32 cellular contexts compared by ENCODE assay signal in the genomic region with DNA sequence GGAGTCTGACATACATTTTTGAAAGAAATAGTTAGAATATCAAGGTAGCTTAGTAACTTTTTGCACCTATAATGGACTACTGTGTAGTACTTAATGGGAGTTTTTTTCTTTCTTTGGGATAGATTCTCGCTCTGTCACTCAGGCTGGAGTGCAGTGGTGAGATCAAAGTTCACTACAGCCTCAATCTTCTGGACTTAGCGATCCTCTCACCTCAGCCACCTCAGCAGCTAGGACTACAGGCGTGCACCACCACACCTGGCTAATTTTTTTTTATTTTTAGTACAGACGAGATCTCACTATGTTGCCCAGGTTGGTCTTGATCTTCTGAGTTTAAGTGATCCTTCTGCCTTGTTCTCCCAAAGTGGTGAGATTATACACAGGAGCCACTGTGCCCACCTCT.
"Had no signal": no experiment of that assay in that cellular context is flagged by ENCODE, and none has a peak within 500 bp of the region (broad histone marks: within the 10 kb centered on the region; RNA-seq: fewer than 3 reads in every experiment).

No MANE protein-coding gene starts in this region.

- H3K9me3 Mint-ChIP-seq: dendritic cell treated with granulocyte-macrophage colony-stimulating factor and Interleukin-4, amounts not matched to agents 40 ng/mL and 50 ng/mL, for 4 days; endodermal cell; memory B cell; naive thymus-derived CD8-positive, alpha-beta T cell; stimulated activated naive CD8-positive, alpha-beta T cell treated with anti-CD3 and anti-CD28 coated beads, Interleukin-15, amount 100 ng/mL, for 72 hours had no signal

- H3K27me3 Mint-ChIP-seq: dendritic cell treated with granulocyte-macrophage colony-stimulating factor and Interleukin-4, amounts not matched to agents 40 ng/mL and 50 ng/mL, for 4 days; memory B cell; naive thymus-derived CD8-positive, alpha-beta T cell; stimulated activated naive CD8-positive, alpha-beta T cell treated with anti-CD3 and anti-CD28 coated beads, Interleukin-15, amount 100 ng/mL, for 72 hours had no signal

- DNase-seq: colonic mucosa; effector CD8-positive, alpha-beta T cell; endodermal cell; foreskin fibroblast; heart left ventricle; kidney; left ventricle myocardium inferior; lower lobe of right lung; naive thymus-derived CD8-positive, alpha-beta T cell; nephron progenitor cell; nucleus accumbens; ovary; posterior cingulate gyrus; retina; right lobe of liver; stimulated activated CD4-positive, alpha-beta T cell treated with anti-CD3 and anti-CD28 coated beads, Interleukin-12 subunit alpha, Interleukin-12 subunit beta, amount 100 ng/mL, for 4 hours; stimulated activated CD4-positive, alpha-beta T cell treated with anti-CD3 and anti-CD28 coated beads, Interleukin-1b, Interleukin-23, amount 100 ng/mL, for 48 hours; stimulated activated CD4-positive, alpha-beta T cell treated with anti-CD3 and anti-CD28 coated beads, Interleukin-4, amount 100 ng/mL, for 1 hour; stimulated activated CD8-positive, alpha-beta memory T cell treated with anti-CD3 and anti-CD28 coated beads, Interleukin-4, amount 100 ng/mL, for 48 hours; stimulated activated naive CD4-positive, alpha-beta T cell; stimulated activated naive CD8-positive, alpha-beta T cell treated with anti-CD3 and anti-CD28 coated beads, Interleukin-15, amount 100 ng/mL, for 72 hours; transverse colon had no signal

- H3K4me2 ChIP-seq: hepatocyte, smooth muscle cell had no signal

- H3K36me3 ChIP-seq: colonic mucosa, ovary had no signal

- H3K9me3 ChIP-seq: colonic mucosa, gastroesophageal sphincter, heart left ventricle, left ventricle myocardium inferior, lower lobe of right lung, ovary, right lobe of liver, suprapubic skin, transverse colon, vagina had no signal

- H3K27ac ChIP-seq: colonic mucosa, epithelial cell of prostate, gastroesophageal sphincter, heart left ventricle, hepatocyte, left ventricle myocardium inferior, lower lobe of right lung, ovary, right lobe of liver, suprapubic skin, transverse colon, vagina had no signal

- H3K4me1 Mint-ChIP-seq: mesothelial cell of epicardium, nephron progenitor cell had no signal

- H2AFZ ChIP-seq: hepatocyte had no signal

- H3K4me3 ChIP-seq: colonic mucosa, gastroesophageal sphincter, heart left ventricle, hepatocyte, left ventricle myocardium inferior, lower lobe of right lung, ovary, right lobe of liver, smooth muscle cell, suprapubic skin, transverse colon, vagina had no signal

- H3K4me3 Mint-ChIP-seq: dendritic cell treated with granulocyte-macrophage colony-stimulating factor and Interleukin-4, amounts not matched to agents 40 ng/mL and 50 ng/mL, for 4 days; endodermal cell; memory B cell; mesothelial cell of epicardium; naive thymus-derived CD8-positive, alpha-beta T cell; nephron progenitor cell; stimulated activated naive CD8-positive, alpha-beta T cell treated with anti-CD3 and anti-CD28 coated beads, Interleukin-15, amount 100 ng/mL, for 72 hours had no signal

- H3K4me1 ChIP-seq: colonic mucosa, right lobe of liver, suprapubic skin had no signal

- H3K27ac Mint-ChIP-seq: dendritic cell treated with granulocyte-macrophage colony-stimulating factor and Interleukin-4, amounts not matched to agents 40 ng/mL and 50 ng/mL, for 4 days; endodermal cell; memory B cell; mesothelial cell of epicardium; nephron progenitor cell; stimulated activated naive CD8-positive, alpha-beta T cell treated with anti-CD3 and anti-CD28 coated beads, Interleukin-15, amount 100 ng/mL, for 72 hours had no signal

- H3K27me3 ChIP-seq: colonic mucosa, gastroesophageal sphincter, heart left ventricle, hepatocyte, ovary, right lobe of liver, suprapubic skin, transverse colon, vagina had no signal

- ATAC-seq: esophagus mucosa; gastroesophageal sphincter; heart left ventricle; lower lobe of right lung; naive thymus-derived CD8-positive, alpha-beta T cell; stimulated activated naive CD8-positive, alpha-beta T cell treated with anti-CD3 and anti-CD28 coated beads, Interleukin-15, amount 100 ng/mL, for 72 hours had no signal
